1 cellular context compared by ENCODE assay signal in the genomic region with DNA sequence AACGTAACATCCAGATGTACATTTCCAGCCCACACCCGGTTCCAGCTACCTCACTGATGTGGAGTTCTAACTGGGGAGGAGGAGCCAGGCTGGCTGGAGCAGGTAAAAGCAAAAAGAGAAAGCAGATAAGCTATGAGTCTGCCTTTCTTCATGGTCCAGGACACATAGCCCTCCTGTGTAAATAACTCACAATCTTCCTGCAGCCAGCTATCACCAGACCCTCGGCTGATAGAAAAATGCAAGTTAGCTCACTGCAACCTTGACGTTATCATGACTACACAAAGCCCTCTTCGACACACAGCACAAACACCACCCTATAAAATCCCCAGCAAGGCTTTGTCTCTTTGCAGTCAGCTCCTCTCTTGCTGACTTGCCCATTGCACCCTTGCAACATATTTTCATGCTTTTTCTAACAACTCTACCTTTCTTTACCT.
TF ChIP-seq lines count a peak whose summit lies in the region.

No MANE protein-coding gene starts in this region.

TF ChIP-seq in K562, 482 proteins besides CTCF, POLR2A, EP300 and RAD21 (continued from another document and continues in another):
- TF ChIP-seq CHAMP1 (IDR thresholded peaks at IDR 0.05) (no peak), TAF9B (IDR thresholded peaks at IDR 0.05; ENCODE audit: partially characterized antibody) (no peak), CTBP1 (IDR thresholded peaks at IDR 0.05; ENCODE audit: borderline replicate concordance) (peak; percentile 66), YBX1 (IDR thresholded peaks at IDR 0.05) (no peak), SMARCE1 (IDR thresholded peaks at IDR 0.05) (peak; percentile 65; the same call in 1 of the 2 replicates), SMARCC2 (IDR thresholded peaks at IDR 0.05; ENCODE audit: low read depth) (peak; percentile 58; the same call in 1 of the 2 replicates), MTA2 (IDR thresholded peaks at IDR 0.05; ENCODE audit: low read depth) (peak; percentile 57), DPF2 (IDR thresholded peaks at IDR 0.05) (peak; percentile 88), MCM2 (IDR thresholded peaks at IDR 0.05; ENCODE audit: low read depth) (no peak), ZNF764 (CRISPR knock-in tag; IDR thresholded peaks at IDR 0.05; ENCODE audit: low read depth) (no peak), ZC3H4 (CRISPR knock-in tag; IDR thresholded peaks at IDR 0.05; ENCODE audit: borderline replicate concordance) (no peak), MIER1 (IDR thresholded peaks at IDR 0.05; ENCODE audit: low read depth) (0 out of 2 replicates have a peak, but pooled peaks have one; percentile 38), TCF15 (CRISPR knock-in tag; IDR thresholded peaks at IDR 0.05) (no peak), ZNF280B (CRISPR knock-in tag; IDR thresholded peaks at IDR 0.05) (no peak), JUNB (CRISPR knock-in tag; conservative IDR thresholded peaks at IDR 0.05) (no peak), ZNF347 (CRISPR knock-in tag; IDR thresholded peaks at IDR 0.05; ENCODE audit: low read depth) (no peak), MAFG (tag; conservative IDR thresholded peaks at IDR 0.05) (no peak; the same call in 1 of the 2 replicates), KDM2B (CRISPR knock-in tag; IDR thresholded peaks at IDR 0.05) (no peak), ZNF551 (CRISPR knock-in tag; IDR thresholded peaks at IDR 0.05) (no peak), REST (CRISPR knock-in tag; IDR thresholded peaks at IDR 0.05; ENCODE audit: low read depth) (no peak), HDAC3 (IDR thresholded peaks at IDR 0.05; ENCODE audit: borderline replicate concordance, partially characterized antibody) (no peak), TEAD1 (CRISPR knock-in tag; IDR thresholded peaks at IDR 0.05) (no peak), ATF3 (IDR thresholded peaks at IDR 0.05) (no peak), ATF3 (CRISPR knock-in tag; conservative IDR thresholded peaks at IDR 0.05) (no peak), TAF7 (tag; IDR thresholded peaks at IDR 0.05) (no peak), TAF15 (IDR thresholded peaks at IDR 0.05; ENCODE audit: low read depth, low read length) (no peak), ZNF445 (CRISPR knock-in tag; IDR thresholded peaks at IDR 0.05; ENCODE audit: low read depth) (no peak), ZNF778 (CRISPR knock-in tag; IDR thresholded peaks at IDR 0.05) (no peak), SMAD4 (CRISPR knock-in tag; conservative IDR thresholded peaks at IDR 0.05) (no peak), GABPB2 (CRISPR knock-in tag; conservative IDR thresholded peaks at IDR 0.05) (no peak), NFXL1 (CRISPR knock-in tag; IDR thresholded peaks at IDR 0.05) (no peak), GABPA (tag; conservative IDR thresholded peaks at IDR 0.05; ENCODE audit: low read depth) (no peak), E2F3 (CRISPR knock-in tag; IDR thresholded peaks at IDR 0.05) (no peak), NCOR1 (IDR thresholded peaks at IDR 0.05) (peak; percentile 81), HLTF (IDR thresholded peaks at IDR 0.05) (peak; percentile 93), ZKSCAN3 (CRISPR knock-in tag; IDR thresholded peaks at IDR 0.05) (no peak), HCFC1 (IDR thresholded peaks at IDR 0.05; ENCODE audit: low read depth, low read length) (no peak), FOXJ2 (tag; IDR thresholded peaks at IDR 0.05) (no peak), COPS2 (conservative IDR thresholded peaks at IDR 0.05) (no peak), ATF7 (IDR thresholded peaks at IDR 0.05) (peak; percentile 17; the same call in 1 of the 2 replicates), JUND (IDR thresholded peaks at IDR 0.05; ENCODE audit: borderline replicate concordance, low read depth, low read length) (no peak), JUND (tag; IDR thresholded peaks at IDR 0.05; ENCODE audit: borderline replicate concordance, low read depth, low read length) (peak; percentile 32; the same call in 1 of the 3 replicates), GATAD2B (IDR thresholded peaks at IDR 0.05; ENCODE audit: borderline replicate concordance) (no peak), SRSF1 (IDR thresholded peaks at IDR 0.05; ENCODE audit: low read depth, low read length) (no peak), CBX3 (IDR thresholded peaks at IDR 0.05; ENCODE audit: borderline replicate concordance in 1 of 2, low read length in 2 of 2) (peak in 1 of 2 experiments; percentile 82; a peak in 1 of 3 replicates), ZNF253 (CRISPR knock-in tag; conservative IDR thresholded peaks at IDR 0.05) (no peak), MTA3 (IDR thresholded peaks at IDR 0.05; ENCODE audit: borderline replicate concordance) (0 out of 2 replicates have a peak, but pooled peaks have one; percentile 29), HMG20A (CRISPR knock-in tag; conservative IDR thresholded peaks at IDR 0.05) (no peak), SOX6 (IDR thresholded peaks at IDR 0.05) (peak; percentile 61; the same call in 1 of the 2 replicates), MEF2D (tag; conservative IDR thresholded peaks at IDR 0.05; ENCODE audit: low read depth) (no peak), MXD1 (CRISPR knock-in tag; IDR thresholded peaks at IDR 0.05; ENCODE audit: borderline replicate concordance, poor library complexity, severe bottlenecking) (no peak)
- TF ChIP-seq, protein P1, sequence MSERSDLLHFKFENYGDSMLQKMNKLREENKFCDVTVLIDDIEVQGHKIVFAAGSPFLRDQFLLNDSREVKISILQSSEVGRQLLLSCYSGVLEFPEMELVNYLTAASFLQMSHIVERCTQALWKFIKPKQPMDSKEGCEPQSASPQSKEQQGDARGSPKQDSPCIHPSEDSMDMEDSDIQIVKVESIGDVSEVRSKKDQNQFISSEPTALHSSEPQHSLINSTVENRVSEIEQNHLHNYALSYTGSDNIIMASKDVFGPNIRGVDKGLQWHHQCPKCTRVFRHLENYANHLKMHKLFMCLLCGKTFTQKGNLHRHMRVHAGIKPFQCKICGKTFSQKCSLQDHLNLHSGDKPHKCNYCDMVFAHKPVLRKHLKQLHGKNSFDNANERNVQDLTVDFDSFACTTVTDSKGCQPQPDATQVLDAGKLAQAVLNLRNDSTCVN (CRISPR knock-in tag; IDR thresholded peaks at IDR 0.05): no peak
- TF ChIP-seq, protein P2, sequence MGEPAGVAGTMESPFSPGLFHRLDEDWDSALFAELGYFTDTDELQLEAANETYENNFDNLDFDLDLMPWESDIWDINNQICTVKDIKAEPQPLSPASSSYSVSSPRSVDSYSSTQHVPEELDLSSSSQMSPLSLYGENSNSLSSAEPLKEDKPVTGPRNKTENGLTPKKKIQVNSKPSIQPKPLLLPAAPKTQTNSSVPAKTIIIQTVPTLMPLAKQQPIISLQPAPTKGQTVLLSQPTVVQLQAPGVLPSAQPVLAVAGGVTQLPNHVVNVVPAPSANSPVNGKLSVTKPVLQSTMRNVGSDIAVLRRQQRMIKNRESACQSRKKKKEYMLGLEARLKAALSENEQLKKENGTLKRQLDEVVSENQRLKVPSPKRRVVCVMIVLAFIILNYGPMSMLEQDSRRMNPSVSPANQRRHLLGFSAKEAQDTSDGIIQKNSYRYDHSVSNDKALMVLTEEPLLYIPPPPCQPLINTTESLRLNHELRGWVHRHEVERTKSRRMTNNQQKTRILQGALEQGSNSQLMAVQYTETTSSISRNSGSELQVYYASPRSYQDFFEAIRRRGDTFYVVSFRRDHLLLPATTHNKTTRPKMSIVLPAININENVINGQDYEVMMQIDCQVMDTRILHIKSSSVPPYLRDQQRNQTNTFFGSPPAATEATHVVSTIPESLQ (CRISPR knock-in tag; IDR thresholded peaks at IDR 0.05): no peak
- TF ChIP-seq, protein P3, sequence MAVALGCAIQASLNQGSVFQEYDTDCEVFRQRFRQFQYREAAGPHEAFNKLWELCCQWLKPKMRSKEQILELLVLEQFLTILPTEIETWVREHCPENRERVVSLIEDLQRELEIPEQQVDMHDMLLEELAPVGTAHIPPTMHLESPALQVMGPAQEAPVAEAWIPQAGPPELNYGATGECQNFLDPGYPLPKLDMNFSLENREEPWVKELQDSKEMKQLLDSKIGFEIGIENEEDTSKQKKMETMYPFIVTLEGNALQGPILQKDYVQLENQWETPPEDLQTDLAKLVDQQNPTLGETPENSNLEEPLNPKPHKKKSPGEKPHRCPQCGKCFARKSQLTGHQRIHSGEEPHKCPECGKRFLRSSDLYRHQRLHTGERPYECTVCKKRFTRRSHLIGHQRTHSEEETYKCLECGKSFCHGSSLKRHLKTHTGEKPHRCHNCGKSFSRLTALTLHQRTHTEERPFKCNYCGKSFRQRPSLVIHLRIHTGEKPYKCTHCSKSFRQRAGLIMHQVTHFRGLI (CRISPR knock-in tag; IDR thresholded peaks at IDR 0.05): no peak
- TF ChIP-seq, protein P4, sequence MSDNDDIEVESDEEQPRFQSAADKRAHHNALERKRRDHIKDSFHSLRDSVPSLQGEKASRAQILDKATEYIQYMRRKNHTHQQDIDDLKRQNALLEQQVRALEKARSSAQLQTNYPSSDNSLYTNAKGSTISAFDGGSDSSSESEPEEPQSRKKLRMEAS (CRISPR knock-in tag; IDR thresholded peaks at IDR 0.05): no peak
- TF ChIP-seq, protein P5, sequence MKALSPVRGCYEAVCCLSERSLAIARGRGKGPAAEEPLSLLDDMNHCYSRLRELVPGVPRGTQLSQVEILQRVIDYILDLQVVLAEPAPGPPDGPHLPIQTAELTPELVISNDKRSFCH (CRISPR knock-in tag; IDR thresholded peaks at IDR 0.05): no peak
- TF ChIP-seq, protein P5 (tag; IDR thresholded peaks at IDR 0.05): no peak
